In the genomic region with DNA sequence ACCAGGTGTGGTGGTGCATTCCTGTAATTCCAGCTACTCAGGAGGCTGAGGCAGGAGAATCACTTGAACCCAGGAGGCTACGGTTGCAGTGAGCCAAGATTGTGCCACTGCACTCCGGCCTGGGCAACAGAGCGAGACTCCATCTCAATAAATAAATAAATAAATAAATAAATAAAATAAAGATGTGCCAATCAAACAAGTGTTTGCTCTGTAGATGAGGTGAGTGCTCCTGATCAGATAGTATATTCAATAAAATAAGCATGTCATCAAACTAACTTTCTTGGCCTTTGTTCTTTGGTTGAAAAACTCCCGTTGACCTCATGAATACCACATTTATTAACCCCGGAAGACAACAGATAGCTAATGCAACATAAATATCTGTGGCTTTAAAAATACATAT, we compare ENCODE assay signal across 1 cellular context.
TF ChIP-seq lines count a peak whose summit lies in the region.

No MANE protein-coding gene starts in this region.

TF ChIP-seq in Ishikawa, 13 proteins besides CTCF, POLR2A, EP300 and RAD21:
- TF ChIP-seq TEAD4 (IDR thresholded peaks at IDR 0.05): 0 out of 2 replicates have a peak, but pooled peaks have one; percentile 9
TF ChIP-seq in Ishikawa: peak in this region for 1; not testable (repeated sequence) for 12.
